8 cellular contexts compared by ENCODE assay signal in genomic region chr2:241701155-241701404, GRCh38. TPM values are rescaled to one million over a fixed set of nuclear protein-coding genes. Genes with fewer than 3 reads are reported as not detected.
DNase-seq lines count a peak whose midpoint lies in the region; ATAC-seq and TF ChIP-seq lines count a peak whose summit lies in the region.

No MANE protein-coding gene starts in this region.

- POLR2A ChIA-PET in Caco-2 (lab: Charles Lee): interaction anchor here (1.6 to 3.3 kb wide), 2 partner anchors 8 to 14 kb away, joined by 3 to 44 read pairs; partner anchors contain the start of gene DTYMK
- POLR2A ChIA-PET in activated CD4-positive, alpha-beta memory T cell treated with anti-CD3 and anti-CD28 coated beads, Interleukin-2, amount 10 ng/mL, durations not matched to agents 7 days and 5 days (lab: Charles Lee): interaction anchor here (1.0 to 7.6 kb wide), 15 partner anchors 9 to 385 kb away, joined by 3 to 141 read pairs (median 10); partner anchors contain the start of genes D2HGDH, DTYMK, HDLBP and PDCD1

- ATAC-seq in HG03060 (IDR thresholded peaks at IDR 0.05; ENCODE audit: low read depth, unreplicated experiment): peak; percentile 36
- ATAC-seq in left lobe of liver: no peak
- ATAC-seq in HG03520 (IDR thresholded peaks at IDR 0.05; ENCODE audit: unreplicated experiment): no peak

- H3K27ac ChIP-seq in stomach smooth muscle (ENCODE audit: low read length): peak overlapping the region; percentile 80

- intact Hi-C loops in Caco-2 (cut with micrococcal nuclease; ENCODE audit: unreplicated experiment): loop anchor here (2.0 kb wide), 1 partner anchor 14 kb away; the partner anchor contains the start of gene DTYMK

- H3K4me3 Mint-ChIP-seq in Caco-2 (ENCODE audit: unreplicated experiment): peak overlapping the region; percentile 79
- peak overlapping the region; percentile 79 for H3K4me3 Mint-ChIP-seq in activated CD4-positive, alpha-beta memory T cell treated with anti-CD3 and anti-CD28 coated beads, Interleukin-2, amount 10 ng/mL, durations not matched to agents 7 days and 5 days

- no peaks in the 10 kb centered on the region for H3K27me3 Mint-ChIP-seq in Caco-2 (ENCODE audit: insufficient read depth, unreplicated experiment)
- H3K27me3 Mint-ChIP-seq in activated CD4-positive, alpha-beta memory T cell treated with anti-CD3 and anti-CD28 coated beads, Interleukin-2, amount 10 ng/mL, durations not matched to agents 7 days and 5 days: no peaks in the 10 kb centered on the region

- H3K4me1 Mint-ChIP-seq in Caco-2 (ENCODE audit: low read depth, unreplicated experiment): no peaks in the 10 kb centered on the region
- peaks cover 27% of the 10 kb centered on the region for H3K4me1 Mint-ChIP-seq in activated CD4-positive, alpha-beta memory T cell treated with anti-CD3 and anti-CD28 coated beads, Interleukin-2, amount 10 ng/mL, durations not matched to agents 7 days and 5 days

- no TSS peak for BruUV-seq in Caco-2 (replicated peaks; lab: Mats Ljungman, UMichigan)

- peaks cover 5% of the 10 kb centered on the region for H3K9me3 Mint-ChIP-seq in Caco-2 (ENCODE audit: unreplicated experiment)
- peaks cover 2% of the 10 kb centered on the region for H3K9me3 Mint-ChIP-seq in activated CD4-positive, alpha-beta memory T cell treated with anti-CD3 and anti-CD28 coated beads, Interleukin-2, amount 10 ng/mL, durations not matched to agents 7 days and 5 days

- H3K9me3 ChIP-seq in Caco-2 (no peaks in the 10 kb centered on the region), stomach smooth muscle (ENCODE audit: control insufficient read depth in 2 of 2, low read length in 2 of 2) (no peaks in the 10 kb centered on the region)

- no peaks in the 10 kb centered on the region for H3K4me1 ChIP-seq in Caco-2
- H3K4me1 ChIP-seq in stomach smooth muscle (ENCODE audit: control insufficient read depth, insufficient read depth, low read length): peaks cover 15% of the 10 kb centered on the region

- H3K9ac ChIP-seq in stomach smooth muscle (ENCODE audit: low read length in 2 of 2): peak overlapping the region; percentile 77 to 80

- peak overlapping the region; percentile 93 for H3K27ac Mint-ChIP-seq in Caco-2 (ENCODE audit: unreplicated experiment)
- peak overlapping the region; percentile 84 for H3K27ac Mint-ChIP-seq in activated CD4-positive, alpha-beta memory T cell treated with anti-CD3 and anti-CD28 coated beads, Interleukin-2, amount 10 ng/mL, durations not matched to agents 7 days and 5 days

- CTCF ChIA-PET in Caco-2 (lab: Charles Lee): interaction anchor here (0.7 kb wide), 1 partner anchor 84 kb away, joined by 3 read pairs; no protein-coding TSS in a partner anchor
- CTCF ChIA-PET in activated CD4-positive, alpha-beta memory T cell treated with anti-CD3 and anti-CD28 coated beads, Interleukin-2, amount 10 ng/mL, durations not matched to agents 7 days and 5 days (lab: Charles Lee): interaction anchor here (0.6 to 5.9 kb wide), 11 partner anchors 8 to 385 kb away, joined by 3 to 54 read pairs (median 4); partner anchors contain the start of genes D2HGDH, DTYMK, HDLBP and SEPTIN2

- peak overlapping the region; percentile 96 for H3K4me3 ChIP-seq in Caco-2 (ENCODE audit: low read depth, low read length)
- peak overlapping the region; percentile 80 for H3K4me3 ChIP-seq in iPS-11a (ENCODE audit: low read depth, low read length)
- peak overlapping the region; percentile 57 to 85 for H3K4me3 ChIP-seq in stomach smooth muscle (ENCODE audit: low read length in 2 of 2)

- DNase-seq in Caco-2 (no peak), NOMO-1 (lab: John Stamatoyannopoulos, UW; ENCODE audit: unreplicated experiment in 2 of 2) (no peak), left lobe of liver (ENCODE audit: low spot score) (no peak)
- no peak for DNase-seq in activated CD4-positive, alpha-beta memory T cell treated with anti-CD3 and anti-CD28 coated beads, Interleukin-2, amount 10 ng/mL, durations not matched to agents 7 days and 5 days

- H3K27me3 ChIP-seq in Caco-2 (replicated peaks; ENCODE audit: control insufficient read depth, insufficient read depth, low read length) (no peaks in the 10 kb centered on the region), stomach smooth muscle (ENCODE audit: control insufficient read depth in 1 of 2, insufficient read depth in 2 of 2, low read length in 2 of 2) (no peaks in the 10 kb centered on the region)

- peaks cover 49% of the 10 kb centered on the region for H3K36me3 Mint-ChIP-seq in Caco-2 (ENCODE audit: insufficient read depth, unreplicated experiment)
- peaks cover 19% of the 10 kb centered on the region for H3K36me3 Mint-ChIP-seq in activated CD4-positive, alpha-beta memory T cell treated with anti-CD3 and anti-CD28 coated beads, Interleukin-2, amount 10 ng/mL, durations not matched to agents 7 days and 5 days (ENCODE audit: low read depth)

- no peaks in the 10 kb centered on the region; the same call in 1 of the 2 replicates for H3K36me3 ChIP-seq in Caco-2 (ENCODE audit: control insufficient read depth, insufficient read depth, low read length)
- peaks cover 2 to 6% of the 10 kb centered on the region in 2 donors for H3K36me3 ChIP-seq in stomach smooth muscle (ENCODE audit: control insufficient read depth in 2 of 2, insufficient read depth in 2 of 2, low read length in 2 of 2)

- TF ChIP-seq CTCF in Caco-2 (IDR thresholded peaks at IDR 0.05; ENCODE audit: insufficient read depth in 1 of 2, low read depth in 1 of 2, low read length in 1 of 2, severe bottlenecking in 1 of 2, unreplicated experiment in 1 of 2): peak; percentile 23 to 49

RNA-seq across cellular contexts. Expression of gene ING5, which starts 0.8 kb away (rescaled TPM):
- total RNA-seq in Caco-2 (2022): 28.6 and 32.2 TPM in 2 replicates
- 10 to 100 TPM; 26.4 to 27.4 TPM for total RNA-seq in activated CD4-positive, alpha-beta memory T cell treated with anti-CD3 and anti-CD28 coated beads, Interleukin-2, amount 10 ng/mL, durations not matched to agents 7 days and 5 days
- total RNA-seq in left lobe of liver: 20.7 TPM

RNA-seq across cellular contexts. Expression of gene DTYMK, which starts 14.5 kb away (rescaled TPM):
- total RNA-seq in Caco-2 (2022): 65.1 and 68.4 TPM in 2 replicates
- 10 to 100 TPM; 54.8 to 57.7 TPM for total RNA-seq in activated CD4-positive, alpha-beta memory T cell treated with anti-CD3 and anti-CD28 coated beads, Interleukin-2, amount 10 ng/mL, durations not matched to agents 7 days and 5 days
- 11.5 TPM for total RNA-seq in left lobe of liver

RNA-seq across cellular contexts. Expression of gene D2HGDH, which starts 33.4 kb away (rescaled TPM):
- total RNA-seq in Caco-2 (2022) (35.4 and 41.3 TPM in 2 replicates), left lobe of liver (45.5 TPM)
- total RNA-seq in activated CD4-positive, alpha-beta memory T cell treated with anti-CD3 and anti-CD28 coated beads, Interleukin-2, amount 10 ng/mL, durations not matched to agents 7 days and 5 days: 10 to 100 TPM; 24.6 to 25.0 TPM
